Comparison of ENCODE assay signal across 9 cellular contexts in the genomic region with DNA sequence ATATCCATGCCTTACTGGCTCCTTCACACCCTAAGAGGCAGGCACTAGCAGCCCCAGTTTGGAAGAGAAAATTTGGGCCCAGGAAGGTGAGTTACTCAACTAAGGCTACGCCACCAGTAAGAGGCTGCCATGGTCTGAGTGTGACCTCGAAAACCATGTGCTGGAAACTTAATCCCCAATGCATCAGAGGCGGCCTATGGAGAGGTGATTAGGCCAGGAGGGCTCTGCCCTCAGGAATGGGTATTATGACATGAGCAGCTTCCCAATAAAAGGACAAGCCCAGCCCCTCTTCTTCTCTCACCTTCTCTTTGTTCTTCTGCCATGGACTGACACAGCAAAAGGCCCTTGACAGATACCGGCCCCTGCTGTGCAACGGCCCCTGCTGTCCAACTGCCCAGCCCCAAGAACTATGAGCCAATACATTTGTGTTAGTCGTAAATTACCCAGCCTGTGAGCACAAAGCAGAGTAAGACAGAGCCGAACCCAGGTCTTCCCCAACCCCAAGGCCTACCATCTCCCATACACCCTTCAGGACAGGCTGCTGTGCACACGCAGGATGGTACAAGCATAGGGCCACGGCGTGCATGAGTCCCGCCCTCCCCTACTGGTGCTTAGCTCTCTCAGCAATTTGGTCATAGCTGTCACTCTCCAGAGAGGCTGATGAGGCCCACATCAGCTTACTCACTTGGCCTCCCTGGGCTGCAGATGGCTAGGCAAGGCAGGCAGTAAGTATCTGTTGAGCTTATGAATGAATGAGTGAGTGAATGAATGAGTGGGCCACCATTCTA. TPM values are rescaled to one million over a fixed set of nuclear protein-coding genes. Genes with fewer than 3 reads are reported as not detected.
DNase-seq lines count a peak whose midpoint lies in the region; ATAC-seq and TF ChIP-seq lines count a peak whose summit lies in the region.
"Had no signal": no experiment of that assay in that cellular context is flagged by ENCODE, and none has a peak within 500 bp of the region (broad histone marks: within the 10 kb centered on the region; RNA-seq: fewer than 3 reads in every experiment).

No MANE protein-coding gene starts in this region.

- no peaks in the 10 kb centered on the region for H3K27me3 ChIP-seq in CD8-positive, alpha-beta memory T cell (ENCODE audit: insufficient read depth, low read length, poor library complexity, severe bottlenecking)
- H3K27me3 ChIP-seq in endodermal cell (ENCODE audit: control insufficient read depth, insufficient read depth, low read length, poor library complexity, severe bottlenecking) (no peaks in the 10 kb centered on the region), psoas muscle (ENCODE audit: insufficient read depth in 3 of 3, low read length in 2 of 3) (no peaks in the 10 kb centered on the region)

- H3K27ac ChIP-seq in CD8-positive, alpha-beta memory T cell (ENCODE audit: low read depth, low read length): peak overlapping the region; percentile 9
- H3K27ac ChIP-seq in endodermal cell (ENCODE audit: low read depth, low read length) (peak overlapping the region; percentile 69), psoas muscle (peak overlapping the region; percentile 99)

- H3K9ac ChIP-seq in endodermal cell (ENCODE audit: extremely low read depth, low read length, poor library complexity, severe bottlenecking): no peak overlapping the region

- no peak for DNase-seq in CD8-positive, alpha-beta memory T cell
- DNase-seq in T-cell (no peak), endodermal cell (no peak), psoas muscle (no peak), putamen (ENCODE audit: low spot score) (no peak), NCI-H345 (lab: John Stamatoyannopoulos, UW) (no peak), KBM-7 (no peak), SW 1271 (lab: John Stamatoyannopoulos, UW) (no peak)
- DNase-seq: EL had no signal

- intact Hi-C loops in psoas muscle (cut with DNase I): no loop called here

- TF ChIP-seq CTCF in endodermal cell (conservative IDR thresholded peaks at IDR 0.05): no peak
- TF ChIP-seq CTCF in psoas muscle (IDR thresholded peaks at IDR 0.05): no peak

- H3K27ac Mint-ChIP-seq in CD8-positive, alpha-beta memory T cell: peak overlapping the region; percentile 75 to 99 (median 91)
- peak overlapping the region; percentile 87 to 95 for H3K27ac Mint-ChIP-seq in T-cell
- peak overlapping the region; percentile 79 for H3K27ac Mint-ChIP-seq in endodermal cell

- peak overlapping the region in 4 of 7 donors; percentile 9 to 81 (median 23) for H3K4me3 Mint-ChIP-seq in CD8-positive, alpha-beta memory T cell
- H3K4me3 Mint-ChIP-seq in T-cell (peak overlapping the region in 2 of 3 donors; percentile 28 to 87), endodermal cell (no peak overlapping the region)

- H3K9me3 Mint-ChIP-seq in CD8-positive, alpha-beta memory T cell: no peaks in the 10 kb centered on the region
- H3K9me3 Mint-ChIP-seq in T-cell: no peaks in the 10 kb centered on the region
- no peaks in the 10 kb centered on the region for H3K9me3 Mint-ChIP-seq in endodermal cell

- H3K36me3 ChIP-seq in CD8-positive, alpha-beta memory T cell (ENCODE audit: insufficient read depth, low read length): peaks cover 44% of the 10 kb centered on the region
- H3K36me3 ChIP-seq in endodermal cell (ENCODE audit: control insufficient read depth, insufficient read depth, low read length) (peaks cover 87% of the 10 kb centered on the region), psoas muscle (ENCODE audit: insufficient read depth in 1 of 2, low read depth in 1 of 2) (peaks cover 5 to 39% of the 10 kb centered on the region in 2 donors)

- POLR2A ChIA-PET in CD8-positive, alpha-beta memory T cell (lab: Charles Lee): no interaction called here
- POLR2A ChIA-PET in T-cell (lab: Charles Lee): interaction anchor here in 1 of 2 donors (1.6 kb wide), 1 partner anchor 15 kb away, joined by 7 read pairs; no protein-coding TSS in a partner anchor

- CTCF ChIA-PET in CD8-positive, alpha-beta memory T cell (lab: Charles Lee): interaction anchor here (1.1 to 1.4 kb wide), 2 partner anchors 9 to 15 kb away, joined by 3 read pairs; no protein-coding TSS in a partner anchor
- CTCF ChIA-PET in T-cell (lab: Charles Lee): interaction anchor here (1.4 to 1.9 kb wide), 3 partner anchors 10 to 16 kb away, joined by 3 to 4 read pairs (median 3); no protein-coding TSS in a partner anchor

- peaks cover 0 to 81% (median 7%) of the 10 kb centered on the region in 3 donors for H3K36me3 Mint-ChIP-seq in CD8-positive, alpha-beta memory T cell
- H3K36me3 Mint-ChIP-seq in T-cell (peaks cover 47% of the 10 kb centered on the region), endodermal cell (ENCODE audit: low read depth) (peaks cover 66% of the 10 kb centered on the region)

- H3K4me3 ChIP-seq in CD8-positive, alpha-beta memory T cell (ENCODE audit: low read length): no peak overlapping the region
- H3K4me3 ChIP-seq in endodermal cell (ENCODE audit: low read length): no peak overlapping the region
- H3K4me3 ChIP-seq in psoas muscle: no peak overlapping the region

- in situ Hi-C loops in KBM-7 (cut with MboI; ENCODE audit: low pct_unique_long_range_greater_than_20kb, low sequenced_read_pairs): no loop called here

- no peaks in the 10 kb centered on the region for H3K9me3 ChIP-seq in CD8-positive, alpha-beta memory T cell (ENCODE audit: low read length)
- no peaks in the 10 kb centered on the region for H3K9me3 ChIP-seq in endodermal cell (ENCODE audit: control insufficient read depth, low read length)
- no peaks in the 10 kb centered on the region for H3K9me3 ChIP-seq in psoas muscle

- ATAC-seq in T-cell (replicated peaks in 1 of 4): no peak
- ATAC-seq in psoas muscle: peak; percentile 62 to 75 (median 69)

- H3K4me1 ChIP-seq in CD8-positive, alpha-beta memory T cell (ENCODE audit: insufficient read depth, low read length): peaks cover 99% of the 10 kb centered on the region
- H3K4me1 ChIP-seq in endodermal cell (ENCODE audit: control insufficient read depth, insufficient read depth, low read length) (peaks cover 25% of the 10 kb centered on the region), psoas muscle (peaks cover 98% of the 10 kb centered on the region)

- WGBS in endodermal cell (ENCODE audit: insufficient coverage in 1 of 2, insufficient read length in 1 of 2), 2 experiments: 84 to 86% methylated on average over 8 to 11 of the region's 11 CpGs
- 45 to 56% (median 48%) methylated on average over 11 of the region's 11 CpGs for WGBS in psoas muscle, 3 donors

- no peaks in the 10 kb centered on the region for H3K27me3 Mint-ChIP-seq in CD8-positive, alpha-beta memory T cell
- H3K27me3 Mint-ChIP-seq in T-cell: no peaks in the 10 kb centered on the region
- no peaks in the 10 kb centered on the region for H3K27me3 Mint-ChIP-seq in endodermal cell (ENCODE audit: insufficient read depth)

- peaks cover 92 to 100% (median 98%) of the 10 kb centered on the region in 3 donors for H3K4me1 Mint-ChIP-seq in CD8-positive, alpha-beta memory T cell
- H3K4me1 Mint-ChIP-seq in T-cell: peaks cover 95 to 99% (median 98%) of the 10 kb centered on the region in 3 donors
- H3K4me1 Mint-ChIP-seq in endodermal cell: peaks cover 58% of the 10 kb centered on the region

RNA-seq across cellular contexts. Expression of gene WDR1, which starts 14.2 kb away (rescaled TPM):
- total RNA-seq in CD8-positive, alpha-beta memory T cell: 100 to 1,000 TPM; 409 TPM
- 377 TPM for polyA plus RNA-seq in CD8-positive, alpha-beta memory T cell
- total RNA-seq in T-cell: 100 to 1,000 TPM; 268 to 308 (median 304) TPM
- total RNA-seq in endodermal cell: 100 to 1,000 TPM; 222 to 345 TPM
- 127 TPM for polyA plus RNA-seq in endodermal cell (2013, experiment 1 of 2)
- polyA plus RNA-seq in endodermal cell (2013, experiment 2 of 2): 106 TPM
- total RNA-seq in psoas muscle: 100 to 1,000 TPM in 3 of 4 donors, 10 to 100 TPM in 1; 86.3 to 146 (median 118) TPM
- 100 to 1,000 TPM in 1 of 3 donors, 10 to 100 TPM in 2; 55.6 to 273 (median 79.1) TPM for polyA plus RNA-seq in psoas muscle

Comparison
In these comparisons a context has a peak if more than half of its experiments do, and no peak if none do; other contexts are left out.
1. H3K27ac ChIP-seq: peak in every context shown above with its lines; median percentile 99 in psoas muscle; 69 in endodermal cell; 9 in CD8-positive, alpha-beta memory T cell.
2. ATAC-seq: peak in psoas muscle (4 of 4); none in T-cell (0 of 4).
3. Peak in every context shown above with its lines, with median percentiles within 50 percentile points of each other: H3K27ac Mint-ChIP-seq.